ENCODE assay signal across 8 cellular contexts in genomic region chr10:30783939-30784500, GRCh38.
A peak's percentile ranks its signal among the peaks of the same experiment; 100 is the strongest.
DNase-seq lines count a peak whose midpoint lies in the region; ATAC-seq and TF ChIP-seq lines count a peak whose summit lies in the region.

No MANE protein-coding gene starts in this region.

- H3K36me3 ChIP-seq in left ventricle myocardium inferior (no peaks in the 10 kb centered on the region), tibial nerve (no peaks in the 10 kb centered on the region)

- no peaks in the 10 kb centered on the region for H3K27me3 ChIP-seq in CD4-positive, alpha-beta T cell (ENCODE audit: control insufficient read depth, insufficient read depth, low read length)
- H3K27me3 ChIP-seq in left ventricle myocardium inferior (ENCODE audit: low read depth) (no peaks in the 10 kb centered on the region), tibial nerve (no peaks in the 10 kb centered on the region)

- intact Hi-C loops in CD4-positive, alpha-beta T cell (cut with DNase I, micrococcal nuclease) = loop anchor here (1.0 to 5.0 kb wide), 10 partner anchors 63 to 1025 kb away; no protein-coding TSS in a partner anchor
- intact Hi-C loops in left ventricle myocardium inferior (cut with micrococcal nuclease) (loop anchor here (10.0 kb wide), 2 partner anchors 251 to 711 kb away; partner anchors contain the start of gene ZNF438), posterior cingulate gyrus (cut with DNase I) (loop anchor here (2.0 to 10.0 kb wide), 6 partner anchors 248 to 1271 kb away; partner anchors contain the start of genes KIF5B, ZEB1 and ZNF438)

- peak overlapping the region; percentile 78 for H3K4me3 ChIP-seq in left ventricle myocardium inferior
- peak overlapping the region; percentile 60 to 71 (median 66) for H3K4me3 ChIP-seq in tibial nerve

- H3K9me3 ChIP-seq in CD4-positive, alpha-beta T cell (ENCODE audit: control insufficient read depth, low read length) = no peaks in the 10 kb centered on the region
- H3K9me3 ChIP-seq in left ventricle myocardium inferior (replicated peaks) = no peaks in the 10 kb centered on the region
- H3K9me3 ChIP-seq in tibial nerve = no peaks in the 10 kb centered on the region

- H3K4me3 Mint-ChIP-seq in CD4-positive, alpha-beta T cell = peak overlapping the region; percentile 82

- peak; percentile 73 to 88 (median 79) for DNase-seq in CD4-positive, alpha-beta T cell
- DNase-seq in NCI-H128 (lab: John Stamatoyannopoulos, UW; ENCODE audit: unreplicated experiment) = peak; percentile 34
- peak; percentile 49 to 93 (median 70) for DNase-seq in T-helper 2 cell
- DNase-seq in amygdala (lab: John Stamatoyannopoulos, UW) = peak; percentile 10 to 89 (median 76)
- peak; percentile 86 for DNase-seq in left ventricle myocardium inferior
- DNase-seq in posterior cingulate gyrus = peak; percentile 78 to 98 (median 92)
- DNase-seq in tibial nerve (ENCODE audit: low spot score in 2 of 2) = peak; percentile 79 to 84

- peak; percentile 91 for ATAC-seq in CD4-positive, alpha-beta T cell (ENCODE audit: poor library complexity)
- ATAC-seq in GM21717 (IDR thresholded peaks at IDR 0.05; ENCODE audit: unreplicated experiment) = peak; percentile 32

- H3K4me1 Mint-ChIP-seq in CD4-positive, alpha-beta T cell (ENCODE audit: low read depth) = peaks cover 26% of the 10 kb centered on the region

- no peaks in the 10 kb centered on the region for H3K9me3 Mint-ChIP-seq in CD4-positive, alpha-beta T cell

- peak in 1 of 2 donors; percentile 46 for TF ChIP-seq EP300 in tibial nerve (IDR thresholded peaks at IDR 0.05)

- peak overlapping the region; percentile 62 for H3K27ac Mint-ChIP-seq in CD4-positive, alpha-beta T cell

- CTCF ChIA-PET in CD4-positive, alpha-beta T cell (lab: Charles Lee) = interaction anchor here (0.6 to 2.6 kb wide), 8 partner anchors 96 to 1088 kb away, joined by 3 to 9 read pairs (median 4); partner anchors contain the start of gene ZNF438

- no peak for TF ChIP-seq POLR2A in tibial nerve (IDR thresholded peaks at IDR 0.05)

- POLR2A ChIA-PET in CD4-positive, alpha-beta T cell (lab: Charles Lee) = interaction anchor here (0.6 to 4.1 kb wide), 23 partner anchors 8 to 1067 kb away, joined by 3 to 66 read pairs (median 4); partner anchors contain the start of genes MTPAP and ZNF438

- no peaks in the 10 kb centered on the region for H3K27me3 Mint-ChIP-seq in CD4-positive, alpha-beta T cell

- peaks cover 26% of the 10 kb centered on the region for H3K4me1 ChIP-seq in left ventricle myocardium inferior
- H3K4me1 ChIP-seq in tibial nerve = peaks cover 0 to 41% (median 9%) of the 10 kb centered on the region in 4 donors

- TF ChIP-seq CTCF in CD4-positive, alpha-beta T cell (IDR thresholded peaks at IDR 0.05) = peak; percentile 75
- TF ChIP-seq CTCF in left ventricle myocardium inferior (IDR thresholded peaks at IDR 0.05; ENCODE audit: borderline replicate concordance) (peak; percentile 88), tibial nerve (IDR thresholded peaks at IDR 0.05) (peak; percentile 77 to 94 (median 92))

- H3K27ac ChIP-seq in CD4-positive, alpha-beta T cell (ENCODE audit: low read depth, low read length) = peak overlapping the region; percentile 40
- H3K27ac ChIP-seq in left ventricle myocardium inferior (replicated peaks) = peak overlapping the region; percentile 97
- peak overlapping the region; percentile 87 to 98 (median 92) for H3K27ac ChIP-seq in tibial nerve

- H3K36me3 Mint-ChIP-seq in CD4-positive, alpha-beta T cell (ENCODE audit: low read depth) = no peaks in the 10 kb centered on the region

- 1 to 2% methylated on average over 18 of the region's 18 CpGs for WGBS in tibial nerve, 2 donors

Comparison
In these comparisons a context has a peak if more than half of its experiments do, and no peak if none do; other contexts are left out.
1. Peak in every context shown above with its lines: DNase-seq, ATAC-seq, H3K4me3 ChIP-seq and H3K27ac ChIP-seq.
2. DNase-seq: peak in every context shown above with its lines; median percentile 92 in posterior cingulate gyrus; 86 in left ventricle myocardium inferior; 82 in tibial nerve; 79 in CD4-positive, alpha-beta T cell; 76 in amygdala; 70 in T-helper 2 cell; 34 in NCI-H128.
3. H3K27ac ChIP-seq: peak in every context shown above with its lines; median percentile 97 in left ventricle myocardium inferior; 92 in tibial nerve; 40 in CD4-positive, alpha-beta T cell.